Comparison of ENCODE assay signal across 13 cellular contexts in genomic region chr1:212489284-212489859, GRCh38. TPM values are rescaled to one million over a fixed set of nuclear protein-coding genes. Genes with fewer than 3 reads are reported as not detected.
DNase-seq lines count a peak whose midpoint lies in the region; TF ChIP-seq lines count a peak whose summit lies in the region.
"Had no signal": no experiment of that assay in that cellular context is flagged by ENCODE, and none has a peak within 500 bp of the region (broad histone marks: within the 10 kb centered on the region; RNA-seq: fewer than 3 reads in every experiment).

No MANE protein-coding gene starts in this region.

- H3K4me1 ChIP-seq in KMS-11 (ENCODE audit: low read depth, poor library complexity, severe bottlenecking), result peaks cover 41% of the 10 kb centered on the region
- H3K4me1 ChIP-seq in ascending aorta, result peaks cover 8 to 15% of the 10 kb centered on the region in 2 donors
- H3K4me1 ChIP-seq in hepatocyte (ENCODE audit: insufficient read depth), result peaks cover 14% of the 10 kb centered on the region
- H3K4me1 ChIP-seq in tibial nerve, result peaks cover 0 to 30% (median 13%) of the 10 kb centered on the region in 4 donors
- no peaks in the 10 kb centered on the region for H3K4me1 ChIP-seq in mesendoderm (ENCODE audit: control insufficient read depth, low read depth, low read length)

- H2AFZ ChIP-seq in KMS-11 (ENCODE audit: low read depth), result peak overlapping the region; percentile 41; the same call in 1 of the 2 replicates
- H2AFZ ChIP-seq in hepatocyte, result no peak overlapping the region

- peak overlapping the region; percentile 83 for H3K4me3 ChIP-seq in KMS-11 (IDR thresholded peaks at IDR 0.05; ENCODE audit: insufficient read depth, low read depth, low read length)
- H3K4me3 ChIP-seq in ascending aorta, result no peak overlapping the region
- H3K4me3 ChIP-seq in hepatocyte, result no peak overlapping the region
- no peak overlapping the region for H3K4me3 ChIP-seq in tibial nerve
- H3K4me3 ChIP-seq in mesendoderm (ENCODE audit: low read length), result no peak overlapping the region

- no peak overlapping the region for H3K23ac ChIP-seq in mesendoderm (ENCODE audit: low read length)

- no peak for TF ChIP-seq POLR2A in tibial nerve (IDR thresholded peaks at IDR 0.05)

- no peak overlapping the region for H3K18ac ChIP-seq in mesendoderm (ENCODE audit: low read length)

- H3K9ac ChIP-seq in KMS-11, result peak overlapping the region; percentile 71
- H3K9ac ChIP-seq in mesendoderm (ENCODE audit: low read length), result no peak overlapping the region
- H3K9ac ChIP-seq: SK-N-SH had no signal

- H4K20me1 ChIP-seq in KMS-11 (ENCODE audit: insufficient read depth) (no peaks in the 10 kb centered on the region), hepatocyte (ENCODE audit: insufficient read depth, poor library complexity, severe bottlenecking) (no peaks in the 10 kb centered on the region)

- H2AK5ac ChIP-seq in mesendoderm (ENCODE audit: low read length), result no peak overlapping the region

- H3K27ac ChIP-seq in KMS-11, result peak overlapping the region; percentile 90
- H3K27ac ChIP-seq in ascending aorta, result peak overlapping the region; percentile 73 to 80
- peak overlapping the region; percentile 78 for H3K27ac ChIP-seq in hepatocyte
- peak overlapping the region in 3 of 4 donors; percentile 21 to 89 (median 78) for H3K27ac ChIP-seq in tibial nerve
- no peak overlapping the region for H3K27ac ChIP-seq in mesendoderm (ENCODE audit: low read depth, low read length)

- no peak overlapping the region for H2BK15ac ChIP-seq in mesendoderm (replicated peaks; ENCODE audit: low read depth)

- H3K27me3 ChIP-seq in KMS-11 (ENCODE audit: insufficient read depth, low read depth) (no peaks in the 10 kb centered on the region), ascending aorta (no peaks in the 10 kb centered on the region), hepatocyte (no peaks in the 10 kb centered on the region), tibial nerve (no peaks in the 10 kb centered on the region), mesendoderm (ENCODE audit: insufficient read depth, low read length, poor library complexity) (no peaks in the 10 kb centered on the region)

- H3K36me3 ChIP-seq in KMS-11 (ENCODE audit: insufficient read depth) (no peaks in the 10 kb centered on the region), ascending aorta (no peaks in the 10 kb centered on the region), hepatocyte (replicated peaks; ENCODE audit: insufficient read depth, low read depth) (no peaks in the 10 kb centered on the region), tibial nerve (no peaks in the 10 kb centered on the region), mesendoderm (ENCODE audit: control insufficient read depth, insufficient read depth, low read length) (no peaks in the 10 kb centered on the region)

- H3K9me2 ChIP-seq in hepatocyte (replicated peaks; ENCODE audit: insufficient read depth), result no peaks in the 10 kb centered on the region
- H3K9me2 ChIP-seq: SK-N-SH had no signal

- no peaks in the 10 kb centered on the region for H3K9me3 ChIP-seq in ascending aorta
- H3K9me3 ChIP-seq in hepatocyte (ENCODE audit: low read depth), result no peaks in the 10 kb centered on the region
- no peaks in the 10 kb centered on the region for H3K9me3 ChIP-seq in tibial nerve
- H3K9me3 ChIP-seq: SK-N-SH had no signal

- no peak overlapping the region for H3K4ac ChIP-seq in mesendoderm (ENCODE audit: low read depth, low read length)

- no peaks in the 10 kb centered on the region for H3K79me2 ChIP-seq in KMS-11 (ENCODE audit: insufficient read depth, low read depth)
- H3K79me2 ChIP-seq in hepatocyte, result no peaks in the 10 kb centered on the region
- H3K79me2 ChIP-seq in mesendoderm (ENCODE audit: control insufficient read depth, insufficient read depth, low read length), result no peaks in the 10 kb centered on the region

- WGBS in hepatocyte (ENCODE audit: low lambda C conversion rate, missing lambda C conversion rate), result 97% methylated on average over 4 of the region's 4 CpGs
- WGBS in tibial nerve, 2 donors, result 74 to 83% methylated on average over 4 of the region's 4 CpGs
- no CpG with 5 or more reads among the region's 4 CpGs for WGBS in mesendoderm (ENCODE audit: extremely low coverage, insufficient coverage, low lambda C conversion rate)

- no peak overlapping the region for H2BK5ac ChIP-seq in mesendoderm (ENCODE audit: low read length)

- DNase-seq in ascending aorta (ENCODE audit: low spot score in 2 of 2), result no peak
- DNase-seq in hepatocyte (ENCODE audit: low spot score), result no peak
- no peak for DNase-seq in tibial nerve (ENCODE audit: low spot score in 2 of 2)
- no peak for DNase-seq in T1000 (lab: John Stamatoyannopoulos, UW)
- DNase-seq in mesendoderm, result no peak
- no peak for DNase-seq in activated CD8-positive, alpha-beta memory T cell treated with anti-CD3 and anti-CD28 coated beads, Interleukin-2, amount 50 U/mL, for 48 hours
- DNase-seq: activated T-cell treated with anti-CD3 and anti-CD28 coated beads, Interleukin-2, amount 50 U/mL, for 4 hours; cortex of kidney; Karpas-422; NCI-H1436 treated with DMSO at 0.1 percent for 48 hours; SK-N-SH; stimulated activated CD4-positive, alpha-beta T cell treated with anti-CD3 and anti-CD28 coated beads, Interleukin-4, amount 100 ng/mL, for 24 hours had no signal

- H4K5ac ChIP-seq in mesendoderm (ENCODE audit: low read length), result no peak overlapping the region

- no peak overlapping the region for H4K8ac ChIP-seq in mesendoderm (ENCODE audit: low read depth, low read length)

- no peak overlapping the region for H3K56ac ChIP-seq in mesendoderm (ENCODE audit: low read length)

- TF ChIP-seq CTCF in KMS-11 (conservative IDR thresholded peaks at IDR 0.05; ENCODE audit: low read depth, low read length), result no peak
- TF ChIP-seq CTCF in ascending aorta (IDR thresholded peaks at IDR 0.05), result no peak
- TF ChIP-seq CTCF in hepatocyte (IDR thresholded peaks at IDR 0.05; ENCODE audit: poor library complexity), result no peak
- TF ChIP-seq CTCF in tibial nerve (IDR thresholded peaks at IDR 0.05), result no peak

- peak overlapping the region; percentile 64 for H3K4me2 ChIP-seq in KMS-11
- H3K4me2 ChIP-seq in hepatocyte, result no peak overlapping the region
- no peak overlapping the region for H3K4me2 ChIP-seq in mesendoderm (ENCODE audit: low read length)
- H3K4me2 ChIP-seq: SK-N-SH had no signal

- TF ChIP-seq EP300 in tibial nerve (IDR thresholded peaks at IDR 0.05), result no peak

- no peaks in the 10 kb centered on the region for H3K79me1 ChIP-seq in mesendoderm (ENCODE audit: low read length)

- no peak overlapping the region for H2BK120ac ChIP-seq in mesendoderm (ENCODE audit: low read depth, low read length)

- intact Hi-C loops in ascending aorta (cut with DNase I), result loop anchor here (2.0 kb wide), 1 partner anchor 69 kb away; no protein-coding TSS in a partner anchor

RNA-seq across cellular contexts. Expression of gene NENF, which starts 56.7 kb away (rescaled TPM):
- 186 TPM for total RNA-seq in ascending aorta
- 45.4 and 52.3 TPM in 2 replicates for total RNA-seq in hepatocyte
- 115 and 144 TPM in 2 replicates for polyA plus RNA-seq in hepatocyte
- 100 to 1,000 TPM; 164 to 211 (median 164) TPM for total RNA-seq in tibial nerve
- polyA plus RNA-seq in mesendoderm (2013, experiment 1 of 2), result 17.0 TPM
- 18.7 TPM for polyA plus RNA-seq in mesendoderm (2013, experiment 2 of 2)
